20 cellular contexts compared by ENCODE assay signal in the genomic region with DNA sequence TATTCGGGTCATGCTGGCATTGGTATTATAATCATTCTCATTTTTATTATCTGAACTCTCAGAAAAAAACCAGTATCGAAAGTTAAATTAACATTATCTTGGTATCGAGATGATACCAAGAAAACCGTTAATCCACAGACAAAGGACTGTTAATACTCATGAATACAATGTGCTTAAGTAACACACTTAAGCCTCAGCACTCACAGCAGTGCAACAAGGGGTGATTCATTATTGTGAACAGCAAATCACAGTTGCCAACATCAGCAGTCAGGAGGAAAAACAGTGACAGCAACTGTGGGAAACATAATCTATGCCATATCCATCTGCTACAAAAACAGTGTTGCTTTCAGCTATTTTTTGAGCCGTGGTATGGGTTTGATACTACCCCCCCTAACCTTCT.
A peak's percentile ranks its signal among the peaks of the same experiment; 100 is the strongest.
DNase-seq lines count a peak whose midpoint lies in the region; ATAC-seq and TF ChIP-seq lines count a peak whose summit lies in the region.
"Had no signal": no experiment of that assay in that cellular context is flagged by ENCODE, and none has a peak within 500 bp of the region (broad histone marks: within the 10 kb centered on the region; RNA-seq: fewer than 3 reads in every experiment).

No MANE protein-coding gene starts in this region.

- H3K27ac ChIP-seq in mammary epithelial cell (ENCODE audit: insufficient read depth, low read depth, low read length) (no peak overlapping the region), SK-N-SH (ENCODE audit: low read depth in 2 of 2, low read length in 1 of 2) (no peak overlapping the region)
- H3K27ac ChIP-seq: KMS-11, Peyer's patch had no signal

- no peak for TF ChIP-seq RAD21 in SK-N-SH (IDR thresholded peaks at IDR 0.05; ENCODE audit: low read length)

- H2AFZ ChIP-seq in mammary epithelial cell (ENCODE audit: low read depth, low read length) (no peak overlapping the region), SK-N-SH (ENCODE audit: low read depth) (no peak overlapping the region)

- no peak overlapping the region for H3K4me3 Mint-ChIP-seq in MCF 10A (ENCODE audit: unreplicated experiment)
- no peak overlapping the region for H3K4me3 Mint-ChIP-seq in activated T-cell treated with anti-CD3 and anti-CD28 coated beads, Interleukin-2, amount 50 U/mL, for 72 hours
- H3K4me3 Mint-ChIP-seq: CD4-positive, alpha-beta memory T cell had no signal

- H3K9me2 ChIP-seq in SK-N-SH = no peaks in the 10 kb centered on the region

- H3K27me3 ChIP-seq in mammary epithelial cell (ENCODE audit: insufficient read depth, low read length) (no peaks in the 10 kb centered on the region), SK-N-SH (ENCODE audit: insufficient read depth) (no peaks in the 10 kb centered on the region)
- H3K27me3 ChIP-seq: BE2C, Peyer's patch had no signal

- H3K9me3 ChIP-seq in mammary epithelial cell (replicated peaks; ENCODE audit: insufficient read depth, low read length) (no peaks in the 10 kb centered on the region), SK-N-SH (no peaks in the 10 kb centered on the region)
- H3K9me3 ChIP-seq: BE2C, Peyer's patch had no signal

- no peak overlapping the region for H3K27ac Mint-ChIP-seq in MCF 10A (ENCODE audit: low read depth, unreplicated experiment)
- H3K27ac Mint-ChIP-seq in activated T-cell treated with anti-CD3 and anti-CD28 coated beads, Interleukin-2, amount 50 U/mL, for 72 hours = no peak overlapping the region
- H3K27ac Mint-ChIP-seq: CD4-positive, alpha-beta memory T cell had no signal

- in situ Hi-C loops in mammary epithelial cell (cut with MboI; ENCODE audit: low sequenced_read_pairs in 2 of 2) = no loop called here

- H3F3A ChIP-seq in SK-N-SH (replicated peaks; ENCODE audit: insufficient read depth) = no peaks in the 10 kb centered on the region

- ATAC-seq in activated T-cell treated with anti-CD3 and anti-CD28 coated beads, Interleukin-2, amount 50 U/mL, for 72 hours (replicated peaks in 1 of 2) = no peak

- CTCF ChIA-PET in MCF 10A (lab: Yijun Ruan, JAX) = no interaction called here
- CTCF ChIA-PET in mammary epithelial cell (lab: Charles Lee; ENCODE audit: low non-redundant PET) = no interaction called here
- CTCF ChIA-PET in SK-N-SH (lab: Yijun Ruan, JAX) = no interaction called here

- H3K79me2 ChIP-seq in mammary epithelial cell (ENCODE audit: insufficient read depth, low read length) (no peaks in the 10 kb centered on the region), SK-N-SH (ENCODE audit: insufficient read depth) (no peaks in the 10 kb centered on the region)

- POLR2A ChIA-PET in MCF 10A (lab: Yijun Ruan, JAX) (no interaction called here), SK-N-SH (lab: Yijun Ruan, JAX) (no interaction called here)

- no peak for TF ChIP-seq EP300 in SK-N-SH (IDR thresholded peaks at IDR 0.05; ENCODE audit: borderline replicate concordance in 1 of 2, low read depth in 1 of 2, low read length in 1 of 2)

- BruUV-seq in MCF 10A (replicated peaks; lab: Mats Ljungman, UMichigan) (no TSS peak), mammary epithelial cell (replicated peaks; lab: Mats Ljungman, UMichigan) (no TSS peak)

- dilution Hi-C loops in mammary epithelial cell (cut with HindIII; ENCODE audit: low sequenced_read_pairs) = no loop called here

- H3K4me3 ChIP-seq in mammary epithelial cell (replicated peaks in 1 of 3; ENCODE audit: insufficient read depth in 1 of 3, low read depth in 2 of 3, low read length in 3 of 3) (no peak overlapping the region), SK-N-SH (ENCODE audit: low read depth in 2 of 2, low read length in 1 of 2) (no peak overlapping the region)
- H3K4me3 ChIP-seq: Peyer's patch had no signal

- H3K4me2 ChIP-seq in mammary epithelial cell (ENCODE audit: insufficient read depth, low read depth, low read length) (no peak overlapping the region), SK-N-SH (no peak overlapping the region)
- H3K4me2 ChIP-seq: KMS-11 had no signal

- H3K4me1 ChIP-seq in mammary epithelial cell (ENCODE audit: insufficient read depth, low read length) = no peaks in the 10 kb centered on the region
- no peaks in the 10 kb centered on the region for H3K4me1 ChIP-seq in SK-N-SH (ENCODE audit: control insufficient read depth in 1 of 2, insufficient read depth in 2 of 2, low read depth in 1 of 2, low read length in 1 of 2)
- H3K4me1 ChIP-seq: BE2C, Peyer's patch had no signal

- H3K9ac ChIP-seq in mammary epithelial cell (ENCODE audit: insufficient read depth, low read length) = no peak overlapping the region
- no peak overlapping the region for H3K9ac ChIP-seq in SK-N-SH
- H3K9ac ChIP-seq: KMS-11 had no signal

- H4K20me1 ChIP-seq in mammary epithelial cell (ENCODE audit: insufficient read depth, low read length) (no peaks in the 10 kb centered on the region), SK-N-SH (ENCODE audit: insufficient read depth) (no peaks in the 10 kb centered on the region)

- DNase-seq in MCF 10A (ENCODE audit: unreplicated experiment) (peak; percentile 34), mammary epithelial cell (no peak), NCI-H2171 treated with DMSO at 0.1 percent for 48 hours (lab: John Stamatoyannopoulos, UW) (peak; percentile 87), foreskin melanocyte (peak; percentile 34), superior temporal gyrus (ENCODE audit: extremely low spot score) (peak; percentile 33), KG1 (lab: John Stamatoyannopoulos, UW) (no peak), SK-N-SH (no peak)
- no peak for DNase-seq in activated T-cell treated with anti-CD3 and anti-CD28 coated beads, Interleukin-2, amount 50 U/mL, for 72 hours
- DNase-seq: ACHN; BE2C; CD4-positive, alpha-beta memory T cell; DMS153; H7; MM.1S; NCI-H1105; NCI-H1930; NCI-H226; Peyer's patch; SHP77 treated with DMSO at 0.1 percent for 48 hours had no signal

- H3K36me3 Mint-ChIP-seq in MCF 10A (ENCODE audit: insufficient read depth, unreplicated experiment) = no peaks in the 10 kb centered on the region
- peaks cover 0 to 2% of the 10 kb centered on the region in 2 donors for H3K36me3 Mint-ChIP-seq in activated T-cell treated with anti-CD3 and anti-CD28 coated beads, Interleukin-2, amount 50 U/mL, for 72 hours (ENCODE audit: insufficient read depth in 2 of 2)
- H3K36me3 Mint-ChIP-seq: CD4-positive, alpha-beta memory T cell had no signal

- H3K36me3 ChIP-seq in mammary epithelial cell (ENCODE audit: insufficient read depth, low read length) = no peaks in the 10 kb centered on the region
- H3K36me3 ChIP-seq in SK-N-SH (replicated peaks in 1 of 2; ENCODE audit: control insufficient read depth in 1 of 2, insufficient read depth in 2 of 2, low read length in 1 of 2) = no peaks in the 10 kb centered on the region
- H3K36me3 ChIP-seq: BE2C, Peyer's patch had no signal

- no peaks in the 10 kb centered on the region for H3K27me3 Mint-ChIP-seq in MCF 10A (ENCODE audit: insufficient read depth, unreplicated experiment)
- no peaks in the 10 kb centered on the region for H3K27me3 Mint-ChIP-seq in activated T-cell treated with anti-CD3 and anti-CD28 coated beads, Interleukin-2, amount 50 U/mL, for 72 hours (ENCODE audit: low read depth)
- H3K27me3 Mint-ChIP-seq: CD4-positive, alpha-beta memory T cell had no signal

- 53% methylated on average over 5 of the region's 5 CpGs for WGBS in mammary epithelial cell (ENCODE audit: low coverage, missing lambda C conversion rate)
- 44% methylated on average over 5 of the region's 5 CpGs for WGBS in SK-N-SH (ENCODE audit: low lambda C conversion rate)

- H3K4me1 Mint-ChIP-seq in MCF 10A (ENCODE audit: insufficient read depth, unreplicated experiment) = no peaks in the 10 kb centered on the region
- no peaks in the 10 kb centered on the region for H3K4me1 Mint-ChIP-seq in activated T-cell treated with anti-CD3 and anti-CD28 coated beads, Interleukin-2, amount 50 U/mL, for 72 hours (ENCODE audit: low read depth)
- H3K4me1 Mint-ChIP-seq: CD4-positive, alpha-beta memory T cell had no signal

- intact Hi-C loops in MCF 10A (cut with micrococcal nuclease) (no loop called here), mammary epithelial cell (cut with micrococcal nuclease) (no loop called here)

- peaks cover 7% of the 10 kb centered on the region for H3K9me3 Mint-ChIP-seq in MCF 10A (ENCODE audit: unreplicated experiment)
- peaks cover 0 to 4% of the 10 kb centered on the region in 2 donors for H3K9me3 Mint-ChIP-seq in activated T-cell treated with anti-CD3 and anti-CD28 coated beads, Interleukin-2, amount 50 U/mL, for 72 hours

- TF ChIP-seq CTCF in MCF 10A (IDR thresholded peaks at IDR 0.05; ENCODE audit: unreplicated experiment) (no peak), mammary epithelial cell (conservative IDR thresholded peaks at IDR 0.05 in 1 of 2, IDR thresholded peaks at IDR 0.05 in 1 of 2; ENCODE audit: extremely low read depth in 1 of 2, insufficient read depth in 1 of 2, low read depth in 1 of 2, low read length in 2 of 2) (no peak), SK-N-SH (IDR thresholded peaks at IDR 0.05) (no peak)

TF ChIP-seq in SK-N-SH, 30 proteins besides CTCF, POLR2A, EP300 and RAD21:
- TF ChIP-seq YY1 (IDR thresholded peaks at IDR 0.05; ENCODE audit: low read depth) = no peak
- TF ChIP-seq FOXM1 (IDR thresholded peaks at IDR 0.05; ENCODE audit: low read depth) = no peak
- TF ChIP-seq MEF2A (IDR thresholded peaks at IDR 0.05; ENCODE audit: borderline replicate concordance, low read depth) = no peak
- TF ChIP-seq NRF1 (IDR thresholded peaks at IDR 0.05; ENCODE audit: low read depth, low read length) = no peak
- TF ChIP-seq POLR2AphosphoS5 (IDR thresholded peaks at IDR 0.05; ENCODE audit: low read depth, low read length) = no peak
- TF ChIP-seq NFIC (IDR thresholded peaks at IDR 0.05; ENCODE audit: borderline replicate concordance) = no peak

Comparison
In these comparisons a context has a peak if more than half of its experiments do, and no peak if none do; other contexts are left out.
1. DNase-seq: peak in MCF 10A (single experiment), NCI-H2171 treated with DMSO at 0.1 percent for 48 hours (single experiment), foreskin melanocyte (single experiment) and superior temporal gyrus (single experiment); none in mammary epithelial cell (single experiment), KG1 (single experiment), activated T-cell treated with anti-CD3 and anti-CD28 coated beads, Interleukin-2, amount 50 U/mL, for 72 hours (0 of 2) and SK-N-SH (single experiment).